Comparison of ENCODE assay signal across 20 cellular contexts in the genomic region with DNA sequence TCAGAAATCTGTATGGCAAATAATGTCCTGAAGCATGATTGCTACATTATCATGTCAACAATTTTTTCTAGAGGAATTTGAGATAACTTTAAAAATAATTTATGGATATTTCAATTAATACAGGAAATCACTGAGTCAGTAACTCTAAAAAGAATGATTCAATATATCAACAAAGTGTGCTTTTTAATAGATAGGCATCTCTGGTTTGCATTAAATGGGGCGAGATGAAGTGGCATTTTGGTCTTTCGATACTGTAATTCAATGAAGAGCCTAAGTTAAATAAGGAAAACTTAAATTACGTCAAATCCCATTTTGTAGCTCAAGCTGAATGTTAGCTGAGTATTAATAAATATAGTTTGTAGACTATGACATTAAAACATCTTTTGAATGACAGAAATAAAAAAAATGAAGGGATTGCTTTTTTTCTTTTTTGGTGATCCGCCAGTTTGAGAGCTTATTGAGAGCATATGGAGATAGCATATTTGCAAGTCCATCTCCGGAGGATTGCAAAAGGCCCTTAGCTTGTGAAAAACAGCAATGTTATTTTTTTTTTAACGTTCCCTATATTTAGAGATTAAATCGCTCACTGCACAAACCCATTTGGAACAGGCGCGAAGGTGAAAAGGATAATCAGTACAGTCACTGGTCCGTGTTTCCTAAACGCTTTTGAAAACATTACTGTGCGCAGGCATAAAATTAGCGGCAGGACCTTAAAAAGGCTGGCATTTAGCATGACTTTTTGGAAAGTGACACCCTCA.
DNase-seq lines count a peak whose midpoint lies in the region; ATAC-seq, FAIRE-seq and TF ChIP-seq lines count a peak whose summit lies in the region.
"Had no signal": no experiment of that assay in that cellular context is flagged by ENCODE, and none has a peak within 500 bp of the region (broad histone marks: within the 10 kb centered on the region; RNA-seq: fewer than 3 reads in every experiment).

No MANE protein-coding gene starts in this region.

- no peaks in the 10 kb centered on the region for H4K20me1 ChIP-seq in IMR-90 (ENCODE audit: insufficient read depth, low read length)

- no peak overlapping the region for H3K18ac ChIP-seq in IMR-90 (ENCODE audit: low read depth, low read length)

- no peaks in the 10 kb centered on the region for H3K79me1 ChIP-seq in IMR-90 (ENCODE audit: low read depth in 1 of 2, low read length in 2 of 2)

- H2BK120ac ChIP-seq in IMR-90 (ENCODE audit: low read depth, low read length): no peak overlapping the region

- H2AK5ac ChIP-seq in IMR-90 (ENCODE audit: low read depth, low read length): no peak overlapping the region

- H3K27me3 ChIP-seq in BE2C (no peaks in the 10 kb centered on the region), IMR-90 (ENCODE audit: control insufficient read depth, insufficient read depth, low read length) (no peaks in the 10 kb centered on the region)
- H3K27me3 ChIP-seq: neutrophil, right atrium auricular region, transverse colon had no signal

- no CpG with 5 or more reads among the region's 13 CpGs for WGBS in IMR-90 (ENCODE audit: extremely low coverage in 2 of 2, insufficient read length in 1 of 2), 2 experiments

- no peak overlapping the region for H4K5ac ChIP-seq in IMR-90 (ENCODE audit: low read depth, low read length)

- H3K4me2 ChIP-seq in IMR-90 (ENCODE audit: low read depth, low read length): peak overlapping the region; percentile 51; the same call in 1 of the 2 replicates

- no peak overlapping the region for H3K56ac ChIP-seq in IMR-90 (ENCODE audit: extremely low read depth, insufficient read depth, low read length)

- H3K4me3 ChIP-seq in BE2C (ENCODE audit: low read depth, low read length): peak overlapping the region; percentile 53
- H3K4me3 ChIP-seq in IMR-90 (ENCODE audit: insufficient read depth, low read depth, low read length): no peak overlapping the region
- H3K4me3 ChIP-seq: right atrium auricular region, transverse colon had no signal

- BruUV-seq in IMR-90 (replicated peaks; lab: Mats Ljungman, UMichigan): no TSS peak

- peak; percentile 29 for DNase-seq in BE2C
- DNase-seq in IMR-90: no peak
- peak; percentile 55 for DNase-seq in SHP77 treated with DMSO at 0.1 percent for 48 hours (lab: John Stamatoyannopoulos, UW)
- DNase-seq in HTR-8/SVneo (ENCODE audit: insufficient read length, low spot score): no peak
- no peak for DNase-seq in medulla oblongata (ENCODE audit: extremely low spot score)
- no peak for DNase-seq in midbrain (lab: John Stamatoyannopoulos, UW)
- no peak for DNase-seq in putamen (ENCODE audit: low spot score)
- DNase-seq: ACHN; activated CD4-positive, alpha-beta T cell treated with anti-CD3 and anti-CD28 coated beads, Interleukin-2, amount 10 ng/mL, durations not matched to agents 24 days and 14 days; activated CD8-positive, alpha-beta memory T cell treated with anti-CD3 and anti-CD28 coated beads, Interleukin-2, amount 50 U/mL, for 4 hours; anterior cingulate cortex; CD4-positive, CD25-positive, alpha-beta regulatory T cell; effector memory CD8-positive, alpha-beta T cell; H7; NCI-H2081 treated with DMSO at 0.1 percent for 48 hours; RPMI8226; transverse colon had no signal

- H3K4me1 ChIP-seq in BE2C (peaks cover 7% of the 10 kb centered on the region), IMR-90 (ENCODE audit: control insufficient read depth, insufficient read depth, low read length) (no peaks in the 10 kb centered on the region; the same call in 1 of the 2 replicates)
- H3K4me1 ChIP-seq: right atrium auricular region, transverse colon had no signal

- no peak overlapping the region for H3K27ac ChIP-seq in IMR-90 (ENCODE audit: insufficient read depth, low read length)
- H3K27ac ChIP-seq: neutrophil, right atrium auricular region, transverse colon had no signal

- H2BK20ac ChIP-seq in IMR-90 (ENCODE audit: low read depth, low read length): no peak overlapping the region

- no peak overlapping the region for H2AK9ac ChIP-seq in IMR-90 (replicated peaks; ENCODE audit: low read depth, low read length, poor library complexity)

- in situ Hi-C loops in IMR-90 (cut with MboI; ENCODE audit: low sequenced_read_pairs): no loop called here

- H3K9me3 ChIP-seq in BE2C (no peaks in the 10 kb centered on the region), IMR-90 (ENCODE audit: control insufficient read depth, insufficient read depth, low read length) (no peaks in the 10 kb centered on the region)
- H3K9me3 ChIP-seq: neutrophil, right atrium auricular region, transverse colon had no signal

- H2BK15ac ChIP-seq in IMR-90 (ENCODE audit: low read depth, low read length): no peak overlapping the region

- no peak overlapping the region for H2AFZ ChIP-seq in IMR-90 (replicated peaks; ENCODE audit: low read length, poor library complexity)

- H3K9ac ChIP-seq in IMR-90 (ENCODE audit: low read depth, low read length): no peak overlapping the region

- H3K9me1 ChIP-seq in IMR-90 (ENCODE audit: insufficient read depth, low read length): no peaks in the 10 kb centered on the region

- POLR2A ChIA-PET in IMR-90 (lab: Charles Lee; ENCODE audit: unreplicated experiment): no interaction called here

- CTCF ChIA-PET in IMR-90 (lab: Yijun Ruan, JAX): no interaction called here

- H3K36me3 ChIP-seq in BE2C (no peaks in the 10 kb centered on the region), IMR-90 (ENCODE audit: control insufficient read depth, insufficient read depth, low read length) (no peaks in the 10 kb centered on the region)
- H3K36me3 ChIP-seq: neutrophil, right atrium auricular region, transverse colon had no signal

- TF ChIP-seq RAD21 in IMR-90 (IDR thresholded peaks at IDR 0.05; ENCODE audit: low read length): no peak

- no peak overlapping the region for H4K91ac ChIP-seq in IMR-90 (ENCODE audit: insufficient read depth, low read depth, low read length)

- H3K14ac ChIP-seq in IMR-90 (replicated peaks; ENCODE audit: low read depth, low read length): no peak overlapping the region

- intact Hi-C loops in IMR-90 (cut with micrococcal nuclease): no loop called here

- TF ChIP-seq CTCF in BE2C (IDR thresholded peaks at IDR 0.05; ENCODE audit: low read depth, low read length) (no peak), IMR-90 (conservative IDR thresholded peaks at IDR 0.05; ENCODE audit: low read depth, low read length) (no peak)

- H3K23ac ChIP-seq in IMR-90 (ENCODE audit: low read depth, low read length): no peak overlapping the region

- no peak for TF ChIP-seq POLR2A in IMR-90 (IDR thresholded peaks at IDR 0.05; ENCODE audit: low read depth, low read length)

- no peak overlapping the region for H4K8ac ChIP-seq in IMR-90 (ENCODE audit: low read depth in 2 of 2, low read length in 2 of 2)

- dilution Hi-C loops in IMR-90 (cut with HindIII; ENCODE audit: low sequenced_read_pairs, unreplicated experiment): no loop called here

- H3K4ac ChIP-seq in IMR-90 (ENCODE audit: low read depth, low read length): no peak overlapping the region

- no peak overlapping the region for H2BK5ac ChIP-seq in IMR-90 (ENCODE audit: low read depth, low read length, poor library complexity, severe bottlenecking)

- no peak for ATAC-seq in IMR-90 (ENCODE audit: low read depth)
- ATAC-seq: effector memory CD8-positive, alpha-beta T cell had no signal

- peak; percentile 96 for FAIRE-seq in islet of Langerhans (lab: Jason Lieb, UNC)
- FAIRE-seq in HTR-8/SVneo (lab: Jason Lieb, UNC): no peak

TF ChIP-seq in IMR-90, 13 proteins besides CTCF, POLR2A, EP300 and RAD21:
- TF ChIP-seq RFX5 (IDR thresholded peaks at IDR 0.05; ENCODE audit: low read depth, low read length): no peak
- TF ChIP-seq, protein P1, sequence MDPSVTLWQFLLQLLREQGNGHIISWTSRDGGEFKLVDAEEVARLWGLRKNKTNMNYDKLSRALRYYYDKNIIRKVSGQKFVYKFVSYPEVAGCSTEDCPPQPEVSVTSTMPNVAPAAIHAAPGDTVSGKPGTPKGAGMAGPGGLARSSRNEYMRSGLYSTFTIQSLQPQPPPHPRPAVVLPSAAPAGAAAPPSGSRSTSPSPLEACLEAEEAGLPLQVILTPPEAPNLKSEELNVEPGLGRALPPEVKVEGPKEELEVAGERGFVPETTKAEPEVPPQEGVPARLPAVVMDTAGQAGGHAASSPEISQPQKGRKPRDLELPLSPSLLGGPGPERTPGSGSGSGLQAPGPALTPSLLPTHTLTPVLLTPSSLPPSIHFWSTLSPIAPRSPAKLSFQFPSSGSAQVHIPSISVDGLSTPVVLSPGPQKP (IDR thresholded peaks at IDR 0.05; ENCODE audit: borderline replicate concordance, low read depth, low read length): no peak
- TF ChIP-seq MXI1 (IDR thresholded peaks at IDR 0.05; ENCODE audit: borderline replicate concordance, low read depth, low read length): no peak
- TF ChIP-seq CEBPB (IDR thresholded peaks at IDR 0.05; ENCODE audit: low read depth, low read length): no peak
- no peak for TF ChIP-seq CHD1 (IDR thresholded peaks at IDR 0.05; ENCODE audit: low read depth, low read length)
- no peak for TF ChIP-seq BHLHE40 (IDR thresholded peaks at IDR 0.05; ENCODE audit: low read depth, low read length)
- TF ChIP-seq FOS (IDR thresholded peaks at IDR 0.05; ENCODE audit: low read depth, low read length): no peak
- TF ChIP-seq, protein P2, sequence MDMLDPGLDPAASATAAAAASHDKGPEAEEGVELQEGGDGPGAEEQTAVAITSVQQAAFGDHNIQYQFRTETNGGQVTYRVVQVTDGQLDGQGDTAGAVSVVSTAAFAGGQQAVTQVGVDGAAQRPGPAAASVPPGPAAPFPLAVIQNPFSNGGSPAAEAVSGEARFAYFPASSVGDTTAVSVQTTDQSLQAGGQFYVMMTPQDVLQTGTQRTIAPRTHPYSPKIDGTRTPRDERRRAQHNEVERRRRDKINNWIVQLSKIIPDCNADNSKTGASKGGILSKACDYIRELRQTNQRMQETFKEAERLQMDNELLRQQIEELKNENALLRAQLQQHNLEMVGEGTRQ (IDR thresholded peaks at IDR 0.05; ENCODE audit: low read depth, low read length): no peak
- TF ChIP-seq NFE2L2 (IDR thresholded peaks at IDR 0.05; ENCODE audit: low read depth, low read length): no peak
- no peak for TF ChIP-seq MAZ (IDR thresholded peaks at IDR 0.05; ENCODE audit: borderline replicate concordance, low read depth, low read length)
- TF ChIP-seq MAFK (IDR thresholded peaks at IDR 0.05; ENCODE audit: low read depth, low read length): no peak
- no peak for TF ChIP-seq RCOR1 (IDR thresholded peaks at IDR 0.05; ENCODE audit: insufficient replicate concordance, low read length)

Comparison
In these comparisons a context has a peak if more than half of its experiments do, and no peak if none do; other contexts are left out.
1. DNase-seq: peak in BE2C (single experiment) and SHP77 treated with DMSO at 0.1 percent for 48 hours (single experiment); none in IMR-90 (single experiment), HTR-8/SVneo (single experiment), medulla oblongata (single experiment), midbrain (single experiment) and putamen (single experiment).